Comparison of ENCODE assay signal across 10 cellular contexts in the genomic region with DNA sequence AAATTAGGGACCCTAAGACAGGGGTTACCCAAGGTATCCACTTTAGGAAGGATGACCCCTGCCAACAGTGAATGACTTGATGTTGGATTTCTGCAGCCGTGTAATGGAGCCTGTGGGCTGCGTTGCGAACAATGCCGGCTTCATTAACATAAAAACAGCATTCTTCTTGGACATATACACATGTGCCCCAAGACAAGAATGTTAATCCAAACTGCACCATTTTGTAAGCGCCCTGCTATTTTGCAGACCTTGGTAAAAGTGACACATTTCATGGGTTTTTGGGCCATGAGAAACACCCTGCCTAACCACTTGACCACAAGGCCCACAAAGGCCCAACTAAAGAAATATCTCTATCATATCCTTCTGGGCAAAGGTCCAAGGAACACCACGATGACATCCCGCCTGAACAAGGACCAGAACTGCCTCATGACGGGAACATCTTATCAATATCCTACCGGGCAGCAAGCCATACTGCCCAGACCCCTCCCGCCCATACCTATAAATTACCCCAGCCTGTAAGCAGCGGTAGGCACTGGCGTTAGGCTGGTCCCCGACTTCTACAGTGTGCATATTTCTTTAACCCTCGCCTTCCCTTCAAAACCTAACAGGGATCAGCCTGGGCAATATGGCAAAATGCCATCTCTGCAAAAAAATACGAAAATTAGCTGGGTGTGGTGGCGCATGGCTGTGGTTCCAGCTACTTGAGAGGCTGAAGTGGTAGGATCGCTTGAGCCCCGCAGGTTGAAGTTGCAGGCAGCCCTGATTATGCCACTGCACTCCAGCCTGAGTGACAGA. TPM values are rescaled to one million over a fixed set of nuclear protein-coding genes. Genes with fewer than 3 reads are reported as not detected.
A peak's percentile ranks its signal among the peaks of the same experiment; 100 is the strongest.
DNase-seq lines count a peak whose midpoint lies in the region; ATAC-seq and TF ChIP-seq lines count a peak whose summit lies in the region.
"Had no signal": no experiment of that assay in that cellular context is flagged by ENCODE, and none has a peak within 500 bp of the region (broad histone marks: within the 10 kb centered on the region; RNA-seq: fewer than 3 reads in every experiment).

No MANE protein-coding gene starts in this region.

- ATAC-seq in upper lobe of left lung (ENCODE audit: low FRiP score in 2 of 2): peak in 1 of 2 donors; percentile 26
- no peak for ATAC-seq in HG03378 (IDR thresholded peaks at IDR 0.05; ENCODE audit: unreplicated experiment)
- ATAC-seq in stimulated activated naive CD8-positive, alpha-beta T cell treated with anti-CD3 and anti-CD28 coated beads, Interleukin-15, amount 100 ng/mL, for 72 hours: no peak

- no peak overlapping the region for H3K27ac Mint-ChIP-seq in stimulated activated naive CD8-positive, alpha-beta T cell treated with anti-CD3 and anti-CD28 coated beads, Interleukin-15, amount 100 ng/mL, for 72 hours

- no peaks in the 10 kb centered on the region for H3K27me3 Mint-ChIP-seq in stimulated activated naive CD8-positive, alpha-beta T cell treated with anti-CD3 and anti-CD28 coated beads, Interleukin-15, amount 100 ng/mL, for 72 hours

- peak overlapping the region; percentile 56 to 88 (median 74) for H3K27ac ChIP-seq in upper lobe of left lung
- H3K27ac ChIP-seq in hepatocyte: no peak overlapping the region

- no peaks in the 10 kb centered on the region for H3K9me2 ChIP-seq in hepatocyte (replicated peaks; ENCODE audit: insufficient read depth)

- no peaks in the 10 kb centered on the region for H3K79me2 ChIP-seq in hepatocyte

- H3K36me3 ChIP-seq in upper lobe of left lung (no peaks in the 10 kb centered on the region), hepatocyte (replicated peaks; ENCODE audit: insufficient read depth, low read depth) (no peaks in the 10 kb centered on the region)

- H3K9me3 Mint-ChIP-seq in stimulated activated naive CD8-positive, alpha-beta T cell treated with anti-CD3 and anti-CD28 coated beads, Interleukin-15, amount 100 ng/mL, for 72 hours: peaks cover 27 to 28% of the 10 kb centered on the region in 2 donors

- TF ChIP-seq POLR2A in upper lobe of left lung (IDR thresholded peaks at IDR 0.05): peak in 1 of 4 donors; percentile 29

- no peaks in the 10 kb centered on the region for H3K9me3 ChIP-seq in upper lobe of left lung
- H3K9me3 ChIP-seq in hepatocyte (ENCODE audit: low read depth): no peaks in the 10 kb centered on the region

- WGBS in upper lobe of left lung, 2 donors: 30 to 40% methylated on average over 18 of the region's 18 CpGs
- WGBS in hepatocyte (ENCODE audit: low lambda C conversion rate, missing lambda C conversion rate): 80% methylated on average over 18 of the region's 18 CpGs

- H3K4me1 ChIP-seq in upper lobe of left lung (peaks cover 10 to 24% (median 17%) of the 10 kb centered on the region in 4 donors), hepatocyte (ENCODE audit: insufficient read depth) (no peaks in the 10 kb centered on the region)

- TF ChIP-seq CTCF in astrocyte of the cerebellum (IDR thresholded peaks at IDR 0.05; ENCODE audit: low read depth, low read length, missing control alignments): no peak
- no peak for TF ChIP-seq CTCF in upper lobe of left lung (IDR thresholded peaks at IDR 0.05)
- TF ChIP-seq CTCF in hepatocyte (IDR thresholded peaks at IDR 0.05; ENCODE audit: poor library complexity): no peak

- no peak overlapping the region for H3K4me2 ChIP-seq in hepatocyte

- TF ChIP-seq EP300 in upper lobe of left lung (IDR thresholded peaks at IDR 0.05): peak in 3 of 4 donors; percentile 66 to 77 (median 68)

- H4K20me1 ChIP-seq in hepatocyte (ENCODE audit: insufficient read depth, poor library complexity, severe bottlenecking): no peaks in the 10 kb centered on the region

- H3K4me1 Mint-ChIP-seq in stimulated activated naive CD8-positive, alpha-beta T cell treated with anti-CD3 and anti-CD28 coated beads, Interleukin-15, amount 100 ng/mL, for 72 hours: peaks cover 18% of the 10 kb centered on the region

- DNase-seq in NCI-H2196 (lab: John Stamatoyannopoulos, UW; ENCODE audit: unreplicated experiment): peak; percentile 46
- DNase-seq in NCI-H2196 treated with DMSO at 0.1 percent for 48 hours (lab: John Stamatoyannopoulos, UW; ENCODE audit: unreplicated experiment): no peak
- DNase-seq in astrocyte of the cerebellum (ENCODE audit: low read depth): peak; percentile 52
- peak; percentile 81 for DNase-seq in iris pigment epithelial cell (ENCODE audit: low read depth)
- DNase-seq in upper lobe of left lung: peak in 1 of 2 donors; percentile 40
- DNase-seq in hepatocyte (ENCODE audit: low spot score): no peak
- no peak for DNase-seq in stimulated activated naive CD8-positive, alpha-beta T cell treated with anti-CD3 and anti-CD28 coated beads, Interleukin-15, amount 100 ng/mL, for 72 hours
- DNase-seq: 8988T, islet precursor cell had no signal

- H2AFZ ChIP-seq in hepatocyte: no peak overlapping the region

- in situ Hi-C loops in astrocyte of the cerebellum (cut with HindIII; ENCODE audit: low sequenced_read_pairs): no loop called here

- no peak overlapping the region for H3K4me3 Mint-ChIP-seq in stimulated activated naive CD8-positive, alpha-beta T cell treated with anti-CD3 and anti-CD28 coated beads, Interleukin-15, amount 100 ng/mL, for 72 hours

- H3K27me3 ChIP-seq in upper lobe of left lung (no peaks in the 10 kb centered on the region), hepatocyte (no peaks in the 10 kb centered on the region)

- H3K4me3 ChIP-seq in astrocyte of the cerebellum (ENCODE audit: low read depth, low read length) (no peak overlapping the region), upper lobe of left lung (no peak overlapping the region), hepatocyte (no peak overlapping the region)

RNA-seq across cellular contexts. Expression of gene PDCD1LG2, which starts 9.7 kb away (rescaled TPM):
- total RNA-seq in upper lobe of left lung (10 to 100 TPM in 1 of 6 donors, 1 to 10 TPM in 5; 1.0 to 10.6 (median 3.2) TPM), hepatocyte (not detected in 2 replicates)
- not detected in 2 replicates for polyA plus RNA-seq in hepatocyte

RNA-seq across cellular contexts. Expression of gene CD274, which starts 50.3 kb away (rescaled TPM):
- total RNA-seq in upper lobe of left lung (10 to 100 TPM; 11.6 to 20.8 (median 14.4) TPM), hepatocyte (0.07 TPM in 1 of 2 replicates, not detected in the other)
- not detected in 2 replicates for polyA plus RNA-seq in hepatocyte

Comparison
In these comparisons a context has a peak if more than half of its experiments do, and no peak if none do; other contexts are left out.
1. DNase-seq: peak in NCI-H2196 (single experiment), astrocyte of the cerebellum (single experiment) and iris pigment epithelial cell (single experiment); none in NCI-H2196 treated with DMSO at 0.1 percent for 48 hours (single experiment), hepatocyte (single experiment) and stimulated activated naive CD8-positive, alpha-beta T cell treated with anti-CD3 and anti-CD28 coated beads, Interleukin-15, amount 100 ng/mL, for 72 hours (0 of 2).
2. RNA of gene CD274, which starts 50.3 kb away (total RNA-seq): 11.6 to 20.8 TPM in upper lobe of left lung; 0.07 TPM in hepatocyte; every median in the first group is over 10 times any median in the second.